Comparison of ENCODE assay signal across 2 cellular contexts in the genomic region with DNA sequence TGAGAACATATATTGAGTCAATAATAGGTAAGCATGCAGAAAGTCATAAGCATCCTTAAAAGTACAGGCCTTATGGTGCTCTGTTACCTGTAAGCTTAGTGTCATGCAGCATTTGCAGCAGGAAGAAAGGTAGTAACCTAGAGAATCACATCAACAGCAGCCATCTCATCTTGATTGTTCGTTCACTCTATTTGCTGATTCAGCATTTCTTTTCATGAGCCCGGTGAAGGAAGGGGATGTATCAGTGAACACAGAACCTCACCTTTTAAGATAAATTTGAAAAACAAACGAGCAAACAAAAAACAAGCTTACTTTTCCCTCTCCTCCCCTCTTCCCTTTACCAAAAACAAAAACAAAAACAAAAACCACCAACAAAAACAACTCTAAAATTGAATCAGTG.
TF ChIP-seq lines count a peak whose summit lies in the region.

No MANE protein-coding gene starts in this region.

TF ChIP-seq in A549, 52 proteins besides CTCF, POLR2A, EP300 and RAD21:
- TF ChIP-seq RNF2 (IDR thresholded peaks at IDR 0.05; ENCODE audit: borderline replicate concordance, low read depth) (no peak), MAFK (IDR thresholded peaks at IDR 0.05; ENCODE audit: partially characterized antibody) (peak; percentile 98)
- TF ChIP-seq, protein P1, sequence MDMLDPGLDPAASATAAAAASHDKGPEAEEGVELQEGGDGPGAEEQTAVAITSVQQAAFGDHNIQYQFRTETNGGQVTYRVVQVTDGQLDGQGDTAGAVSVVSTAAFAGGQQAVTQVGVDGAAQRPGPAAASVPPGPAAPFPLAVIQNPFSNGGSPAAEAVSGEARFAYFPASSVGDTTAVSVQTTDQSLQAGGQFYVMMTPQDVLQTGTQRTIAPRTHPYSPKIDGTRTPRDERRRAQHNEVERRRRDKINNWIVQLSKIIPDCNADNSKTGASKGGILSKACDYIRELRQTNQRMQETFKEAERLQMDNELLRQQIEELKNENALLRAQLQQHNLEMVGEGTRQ (IDR thresholded peaks at IDR 0.05), result no peak

TF ChIP-seq in K562, 482 proteins besides CTCF, POLR2A, EP300 and RAD21:
- peak; percentile 100 for TF ChIP-seq MAFK (IDR thresholded peaks at IDR 0.05; ENCODE audit: low read length)
- TF ChIP-seq CBX3 (IDR thresholded peaks at IDR 0.05; ENCODE audit: borderline replicate concordance in 1 of 2, low read length in 2 of 2), result no peak
- TF ChIP-seq ZNF316 (IDR thresholded peaks at IDR 0.05), result peak; percentile 99
- TF ChIP-seq NCOA1 (IDR thresholded peaks at IDR 0.05; ENCODE audit: low read depth), result no peak
- TF ChIP-seq MAFF (IDR thresholded peaks at IDR 0.05; ENCODE audit: low read length), result peak; percentile 100
- TF ChIP-seq, protein P2, sequence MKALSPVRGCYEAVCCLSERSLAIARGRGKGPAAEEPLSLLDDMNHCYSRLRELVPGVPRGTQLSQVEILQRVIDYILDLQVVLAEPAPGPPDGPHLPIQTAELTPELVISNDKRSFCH (CRISPR knock-in tag; IDR thresholded peaks at IDR 0.05), result no peak
- TF ChIP-seq, protein P2 (tag; IDR thresholded peaks at IDR 0.05), result no peak
- no peak for TF ChIP-seq ZC3H4 (CRISPR knock-in tag; IDR thresholded peaks at IDR 0.05; ENCODE audit: borderline replicate concordance)
- TF ChIP-seq STAT5B (CRISPR knock-in tag; IDR thresholded peaks at IDR 0.05), result no peak
- no peak for TF ChIP-seq BMI1 (IDR thresholded peaks at IDR 0.05; ENCODE audit: low read length)
- no peak for TF ChIP-seq LEF1 (IDR thresholded peaks at IDR 0.05)
- TF ChIP-seq C11orf30 (IDR thresholded peaks at IDR 0.05; ENCODE audit: low read depth), result peak; percentile 98
- no peak for TF ChIP-seq MTA3 (IDR thresholded peaks at IDR 0.05; ENCODE audit: borderline replicate concordance)
- TF ChIP-seq, protein P3, sequence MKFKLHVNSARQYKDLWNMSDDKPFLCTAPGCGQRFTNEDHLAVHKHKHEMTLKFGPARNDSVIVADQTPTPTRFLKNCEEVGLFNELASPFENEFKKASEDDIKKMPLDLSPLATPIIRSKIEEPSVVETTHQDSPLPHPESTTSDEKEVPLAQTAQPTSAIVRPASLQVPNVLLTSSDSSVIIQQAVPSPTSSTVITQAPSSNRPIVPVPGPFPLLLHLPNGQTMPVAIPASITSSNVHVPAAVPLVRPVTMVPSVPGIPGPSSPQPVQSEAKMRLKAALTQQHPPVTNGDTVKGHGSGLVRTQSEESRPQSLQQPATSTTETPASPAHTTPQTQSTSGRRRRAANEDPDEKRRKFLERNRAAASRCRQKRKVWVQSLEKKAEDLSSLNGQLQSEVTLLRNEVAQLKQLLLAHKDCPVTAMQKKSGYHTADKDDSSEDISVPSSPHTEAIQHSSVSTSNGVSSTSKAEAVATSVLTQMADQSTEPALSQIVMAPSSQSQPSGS (CRISPR knock-in tag; IDR thresholded peaks at IDR 0.05), result no peak
- TF ChIP-seq MAFG (tag; conservative IDR thresholded peaks at IDR 0.05), result peak; percentile 97
